1 cellular context compared by ENCODE assay signal in genomic region chr21:37240978-37241377, GRCh38.
TF ChIP-seq lines count a peak whose summit lies in the region.

No MANE protein-coding gene starts in this region.

TF ChIP-seq in WTC11, 78 proteins besides CTCF, POLR2A, EP300 and RAD21 (continued from another document):
- TF ChIP-seq, protein P1, sequence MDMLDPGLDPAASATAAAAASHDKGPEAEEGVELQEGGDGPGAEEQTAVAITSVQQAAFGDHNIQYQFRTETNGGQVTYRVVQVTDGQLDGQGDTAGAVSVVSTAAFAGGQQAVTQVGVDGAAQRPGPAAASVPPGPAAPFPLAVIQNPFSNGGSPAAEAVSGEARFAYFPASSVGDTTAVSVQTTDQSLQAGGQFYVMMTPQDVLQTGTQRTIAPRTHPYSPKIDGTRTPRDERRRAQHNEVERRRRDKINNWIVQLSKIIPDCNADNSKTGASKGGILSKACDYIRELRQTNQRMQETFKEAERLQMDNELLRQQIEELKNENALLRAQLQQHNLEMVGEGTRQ (CRISPR knock-in tag; IDR thresholded peaks at IDR 0.05), result no peak
- no peak for TF ChIP-seq ZNF219 (CRISPR knock-in tag; IDR thresholded peaks at IDR 0.05; ENCODE audit: borderline replicate concordance)
- no peak for TF ChIP-seq FOXP1 (CRISPR knock-in tag; IDR thresholded peaks at IDR 0.05; ENCODE audit: borderline replicate concordance)
